ENCODE assay signal across 8 cellular contexts in genomic region chr7:137169282-137169698, GRCh38.
A peak's percentile ranks its signal among the peaks of the same experiment; 100 is the strongest.
DNase-seq lines count a peak whose midpoint lies in the region; ATAC-seq and TF ChIP-seq lines count a peak whose summit lies in the region.

No MANE protein-coding gene starts in this region.

- intact Hi-C loops in left colon (cut with DNase I, micrococcal nuclease), result loop anchor here in 1 of 2 donors (10.0 kb wide), 1 partner anchor 426 kb away; no protein-coding TSS in a partner anchor
- intact Hi-C loops in uterus (cut with DNase I; ENCODE audit: low total_unique reads), result no loop called here

- DNase-seq in SIG-M5 treated with dmso at 0.1 percent for 504 hours (lab: John Stamatoyannopoulos, UW; ENCODE audit: unreplicated experiment) (peak; percentile 9), SIG-M5 (lab: John Stamatoyannopoulos, UW) (no peak), NCI-H526 treated with DMSO at 0.1 percent for 48 hours (lab: John Stamatoyannopoulos, UW) (peak; percentile 79), caudate nucleus (lab: John Stamatoyannopoulos, UW) (peak in 55 of 61 donors; percentile 0 to 80 (median 33)), left colon (peak; percentile 33 to 41), uterus (peak; percentile 52 to 59), GDM1 (lab: John Stamatoyannopoulos, UW) (no peak)

- no peak overlapping the region for H3K4me3 ChIP-seq in uterus

- H3K9me3 ChIP-seq in uterus, result no peaks in the 10 kb centered on the region

- TF ChIP-seq CTCF in uterus (IDR thresholded peaks at IDR 0.05), result peak; percentile 31 to 61 (median 40)

- H3K27ac ChIP-seq in caudate nucleus (ENCODE audit: low read depth, low read length) (no peak overlapping the region), uterus (no peak overlapping the region)

- ATAC-seq in left colon (peak; percentile 76), GM18498 (IDR thresholded peaks at IDR 0.05; ENCODE audit: unreplicated experiment) (no peak)

- H3K27me3 ChIP-seq in uterus, result no peaks in the 10 kb centered on the region

- TF ChIP-seq POLR2A in uterus (IDR thresholded peaks at IDR 0.05), result no peak

- no peaks in the 10 kb centered on the region for H3K36me3 ChIP-seq in uterus

- H3K4me1 ChIP-seq in uterus, result no peaks in the 10 kb centered on the region

Comparison
In these comparisons a context has a peak if more than half of its experiments do, and no peak if none do; other contexts are left out.
1. DNase-seq: peak in SIG-M5 treated with dmso at 0.1 percent for 504 hours (single experiment), NCI-H526 treated with DMSO at 0.1 percent for 48 hours (single experiment), caudate nucleus (55 of 61), left colon (2 of 2) and uterus (2 of 2); none in SIG-M5 (single experiment) and GDM1 (single experiment).